ENCODE assay signal across 7 cellular contexts in genomic region chr4:146292508-146292907, GRCh38.
"Had no signal": no experiment of that assay in that cellular context is flagged by ENCODE, and none has a peak within 500 bp of the region (broad histone marks: within the 10 kb centered on the region; RNA-seq: fewer than 3 reads in every experiment).

No MANE protein-coding gene starts in this region.

- H3K4me3 ChIP-seq: GM12878 had no signal

- ATAC-seq: GM12878 had no signal

- DNase-seq: GDM1, GF-D8 had no signal

- FAIRE-seq: G401.6, GM12878, GM12891, GM12892, GM18507 had no signal
